Comparison of ENCODE assay signal across 17 cellular contexts in the genomic region with DNA sequence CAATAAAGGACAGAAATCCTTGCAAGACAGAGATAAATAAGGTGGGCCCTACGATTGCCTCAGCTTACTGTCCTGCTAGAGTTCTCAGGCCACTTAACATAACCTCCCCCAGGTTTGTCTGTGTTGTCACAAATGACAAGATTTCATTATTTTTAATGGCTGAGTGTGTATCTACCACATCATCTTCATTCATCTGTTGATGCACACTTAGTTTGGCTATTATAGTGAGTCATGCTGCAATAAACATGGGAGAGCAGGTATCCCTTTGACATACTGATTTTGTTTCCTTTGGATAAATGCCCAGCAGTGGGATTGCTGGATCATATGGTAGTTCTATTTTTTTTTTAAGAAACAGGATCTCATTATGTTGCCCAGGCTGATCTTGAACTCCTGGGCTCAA.
A peak's percentile ranks its signal among the peaks of the same experiment; 100 is the strongest.
DNase-seq lines count a peak whose midpoint lies in the region; ATAC-seq and TF ChIP-seq lines count a peak whose summit lies in the region.
"Had no signal": no experiment of that assay in that cellular context is flagged by ENCODE, and none has a peak within 500 bp of the region (broad histone marks: within the 10 kb centered on the region; RNA-seq: fewer than 3 reads in every experiment).

No MANE protein-coding gene starts in this region.

- no peaks in the 10 kb centered on the region for H3K79me2 ChIP-seq in hepatocyte

- no peak overlapping the region for H3K4me3 ChIP-seq in skeletal muscle cell (ENCODE audit: low read depth, low read length)
- no peak overlapping the region for H3K4me3 ChIP-seq in hepatocyte
- H3K4me3 ChIP-seq: colonic mucosa, heart right ventricle, K562, lung had no signal

- no peaks in the 10 kb centered on the region for H4K20me1 ChIP-seq in hepatocyte (ENCODE audit: insufficient read depth, poor library complexity, severe bottlenecking)

- no peak overlapping the region for H3K27ac ChIP-seq in hepatocyte
- H3K27ac ChIP-seq: colonic mucosa, heart right ventricle had no signal

- DNase-seq in NCI-H1105 treated with DMSO at 0.1 percent for 48 hours (lab: John Stamatoyannopoulos, UW) (peak; percentile 2), NCI-H1105 (lab: John Stamatoyannopoulos, UW) (no peak), dermis microvascular lymphatic vessel endothelial cell (ENCODE audit: low read depth in 2 of 2) (peak; percentile 83 to 93), skeletal muscle cell (ENCODE audit: low read depth) (peak; percentile 81), hepatocyte (ENCODE audit: low spot score) (no peak), GM20000 (ENCODE audit: low spot score) (no peak)
- DNase-seq: activated CD4-positive, alpha-beta T cell treated with anti-CD3 and anti-CD28 coated beads for 4 hours; activated effector memory CD4-positive, alpha-beta T cell treated with anti-CD3 and anti-CD28 coated beads, Interleukin-2, amount 50 U/mL, for 16 hours; colonic mucosa; GF-D8; GOT3; heart right ventricle; stimulated activated naive CD8-positive, alpha-beta T cell treated with anti-CD3 and anti-CD28 coated beads, Interleukin-15, amount 100 ng/mL, for 72 hours had no signal

- no peak for ATAC-seq in GM21447 (IDR thresholded peaks at IDR 0.05; ENCODE audit: unreplicated experiment)
- ATAC-seq: heart right ventricle; K562; stimulated activated naive CD8-positive, alpha-beta T cell treated with anti-CD3 and anti-CD28 coated beads, Interleukin-15, amount 100 ng/mL, for 72 hours had no signal

- H3K36me3 ChIP-seq in hepatocyte (replicated peaks; ENCODE audit: insufficient read depth, low read depth): no peaks in the 10 kb centered on the region
- H3K36me3 ChIP-seq: colonic mucosa, heart right ventricle had no signal

- H2AFZ ChIP-seq in hepatocyte: no peak overlapping the region

- H3K27me3 ChIP-seq in hepatocyte: no peaks in the 10 kb centered on the region
- H3K27me3 ChIP-seq: colonic mucosa, heart right ventricle had no signal

- H3K9me3 ChIP-seq in hepatocyte (ENCODE audit: low read depth): no peaks in the 10 kb centered on the region
- H3K9me3 ChIP-seq: colonic mucosa, heart right ventricle had no signal

- H3K9me2 ChIP-seq in hepatocyte (replicated peaks; ENCODE audit: insufficient read depth): no peaks in the 10 kb centered on the region

- no peak overlapping the region for H3K4me2 ChIP-seq in hepatocyte

- WGBS in hepatocyte (ENCODE audit: low lambda C conversion rate, missing lambda C conversion rate): 93% methylated on average over 1 of the region's 1 CpG

- no peaks in the 10 kb centered on the region for H3K4me1 ChIP-seq in hepatocyte (ENCODE audit: insufficient read depth)
- H3K4me1 ChIP-seq: colonic mucosa had no signal

- TF ChIP-seq CTCF in hepatocyte (IDR thresholded peaks at IDR 0.05; ENCODE audit: poor library complexity) (no peak), GM20000 (IDR thresholded peaks at IDR 0.05; ENCODE audit: extremely low read depth, missing control alignments) (no peak)

TF ChIP-seq in PFSK-1, 5 proteins besides CTCF, POLR2A, EP300 and RAD21:
- no peak for TF ChIP-seq POLR2AphosphoS5 (IDR thresholded peaks at IDR 0.05; ENCODE audit: low read depth, low read length)
- 0 out of 2 replicates have a peak, but pooled peaks have one; percentile 21 for TF ChIP-seq TAF1 (IDR thresholded peaks at IDR 0.05; ENCODE audit: borderline replicate concordance, insufficient read depth, low read length)
TF ChIP-seq in PFSK-1: peak in this region for 1.

Comparison
In these comparisons a context has a peak if more than half of its experiments do, and no peak if none do; other contexts are left out.
1. DNase-seq: peak in NCI-H1105 treated with DMSO at 0.1 percent for 48 hours (single experiment), dermis microvascular lymphatic vessel endothelial cell (2 of 2) and skeletal muscle cell (single experiment); none in NCI-H1105 (single experiment), hepatocyte (single experiment) and GM20000 (single experiment).